In the genomic region with DNA sequence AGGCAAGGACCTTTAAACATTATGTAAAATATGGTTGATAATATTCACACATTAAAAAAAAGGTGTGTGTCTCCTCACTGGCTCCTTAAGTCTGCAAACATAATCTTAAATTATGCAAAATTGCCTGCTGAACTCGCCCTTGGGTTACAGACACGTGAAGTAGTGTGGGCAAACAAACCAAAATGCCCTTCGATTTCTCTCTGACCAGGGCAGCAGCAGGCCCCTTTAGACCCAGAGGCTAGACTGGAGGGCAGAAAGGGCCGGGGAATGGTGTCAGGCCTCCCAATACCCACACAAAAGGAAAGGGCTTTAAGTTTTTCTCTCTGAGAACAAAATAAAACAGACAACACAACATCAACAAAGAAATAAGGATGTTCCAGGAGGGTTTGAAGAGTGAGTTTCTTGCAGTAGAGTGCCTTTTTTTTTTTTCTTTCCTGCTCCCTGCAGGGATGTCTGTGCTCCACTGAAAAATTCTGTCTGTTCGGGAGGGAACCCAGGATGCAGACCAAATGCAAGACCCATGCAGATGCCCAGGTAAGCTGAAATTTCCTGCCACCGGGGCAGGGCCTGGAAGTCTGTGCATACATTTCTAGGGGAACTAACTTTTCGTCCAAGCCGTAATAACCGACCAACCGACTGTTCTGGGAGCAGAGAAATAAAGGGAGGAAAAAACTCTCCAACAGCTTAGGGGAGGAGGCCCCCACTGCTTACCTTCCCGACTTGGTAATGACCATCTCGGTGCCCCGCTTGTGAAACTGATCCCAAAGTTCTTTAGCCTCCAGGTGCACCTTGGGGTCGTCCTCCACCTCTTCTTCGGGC, we compare ENCODE assay signal across 1 cellular context.
A peak's percentile ranks its signal among the peaks of the same experiment; 100 is the strongest.
TF ChIP-seq lines count a peak whose summit lies in the region.

No MANE protein-coding gene starts in this region.

TF ChIP-seq in HepG2, 621 proteins besides CTCF, POLR2A, EP300 and RAD21 (continued from another document and continues in another):
- TF ChIP-seq, protein P1, sequence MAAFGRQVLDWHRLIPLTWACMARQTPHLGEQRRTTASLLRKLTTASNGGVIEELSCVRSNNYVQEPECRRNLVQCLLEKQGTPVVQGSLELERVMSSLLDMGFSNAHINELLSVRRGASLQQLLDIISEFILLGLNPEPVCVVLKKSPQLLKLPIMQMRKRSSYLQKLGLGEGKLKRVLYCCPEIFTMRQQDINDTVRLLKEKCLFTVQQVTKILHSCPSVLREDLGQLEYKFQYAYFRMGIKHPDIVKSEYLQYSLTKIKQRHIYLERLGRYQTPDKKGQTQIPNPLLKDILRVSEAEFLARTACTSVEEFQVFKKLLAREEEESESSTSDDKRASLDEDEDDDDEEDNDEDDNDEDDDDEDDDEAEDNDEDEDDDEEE (CRISPR knock-in tag; IDR thresholded peaks at IDR 0.05), result no peak
- TF ChIP-seq, protein P2, sequence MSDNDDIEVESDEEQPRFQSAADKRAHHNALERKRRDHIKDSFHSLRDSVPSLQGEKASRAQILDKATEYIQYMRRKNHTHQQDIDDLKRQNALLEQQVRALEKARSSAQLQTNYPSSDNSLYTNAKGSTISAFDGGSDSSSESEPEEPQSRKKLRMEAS (IDR thresholded peaks at IDR 0.05), result no peak
- TF ChIP-seq, protein P3, sequence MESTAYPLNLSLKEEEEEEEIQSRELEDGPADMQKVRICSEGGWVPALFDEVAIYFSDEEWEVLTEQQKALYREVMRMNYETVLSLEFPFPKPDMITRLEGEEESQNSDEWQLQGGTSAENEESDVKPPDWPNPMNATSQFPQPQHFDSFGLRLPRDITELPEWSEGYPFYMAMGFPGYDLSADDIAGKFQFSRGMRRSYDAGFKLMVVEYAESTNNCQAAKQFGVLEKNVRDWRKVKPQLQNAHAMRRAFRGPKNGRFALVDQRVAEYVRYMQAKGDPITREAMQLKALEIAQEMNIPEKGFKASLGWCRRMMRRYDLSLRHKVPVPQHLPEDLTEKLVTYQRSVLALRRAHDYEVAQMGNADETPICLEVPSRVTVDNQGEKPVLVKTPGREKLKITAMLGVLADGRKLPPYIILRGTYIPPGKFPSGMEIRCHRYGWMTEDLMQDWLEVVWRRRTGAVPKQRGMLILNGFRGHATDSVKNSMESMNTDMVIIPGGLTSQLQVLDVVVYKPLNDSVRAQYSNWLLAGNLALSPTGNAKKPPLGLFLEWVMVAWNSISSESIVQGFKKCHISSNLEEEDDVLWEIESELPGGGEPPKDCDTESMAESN (CRISPR knock-in tag; conservative IDR thresholded peaks at IDR 0.05), result 0 out of 2 replicates have a peak, but pooled peaks have one; percentile 12
- TF ChIP-seq ZIK1 (CRISPR knock-in tag; IDR thresholded peaks at IDR 0.05; ENCODE audit: borderline replicate concordance, low read depth), result no peak
- no peak for TF ChIP-seq PCBP1 (IDR thresholded peaks at IDR 0.05; ENCODE audit: borderline replicate concordance, low read depth, low read length)
- TF ChIP-seq ZSCAN12 (CRISPR knock-in tag; IDR thresholded peaks at IDR 0.05), result no peak
- TF ChIP-seq ZNF549 (CRISPR knock-in tag; IDR thresholded peaks at IDR 0.05), result no peak
- TF ChIP-seq, protein P4, sequence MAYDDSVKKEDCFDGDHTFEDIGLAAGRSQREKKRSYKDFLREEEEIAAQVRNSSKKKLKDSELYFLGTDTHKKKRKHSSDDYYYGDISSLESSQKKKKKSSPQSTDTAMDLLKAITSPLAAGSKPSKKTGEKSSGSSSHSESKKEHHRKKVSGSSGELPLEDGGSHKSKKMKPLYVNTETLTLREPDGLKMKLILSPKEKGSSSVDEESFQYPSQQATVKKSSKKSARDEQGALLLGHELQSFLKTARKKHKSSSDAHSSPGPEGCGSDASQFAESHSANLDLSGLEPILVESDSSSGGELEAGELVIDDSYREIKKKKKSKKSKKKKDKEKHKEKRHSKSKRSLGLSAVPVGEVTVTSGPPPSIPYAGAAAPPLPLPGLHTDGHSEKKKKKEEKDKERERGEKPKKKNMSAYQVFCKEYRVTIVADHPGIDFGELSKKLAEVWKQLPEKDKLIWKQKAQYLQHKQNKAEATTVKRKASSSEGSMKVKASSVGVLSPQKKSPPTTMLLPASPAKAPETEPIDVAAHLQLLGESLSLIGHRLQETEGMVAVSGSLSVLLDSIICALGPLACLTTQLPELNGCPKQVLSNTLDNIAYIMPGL (CRISPR knock-in tag; IDR thresholded peaks at IDR 0.05; ENCODE audit: borderline replicate concordance in 1 of 2, low read depth in 1 of 2), result no peak
- no peak for TF ChIP-seq ZNF33A (CRISPR knock-in tag; IDR thresholded peaks at IDR 0.05; ENCODE audit: borderline replicate concordance)
- TF ChIP-seq, protein P5, sequence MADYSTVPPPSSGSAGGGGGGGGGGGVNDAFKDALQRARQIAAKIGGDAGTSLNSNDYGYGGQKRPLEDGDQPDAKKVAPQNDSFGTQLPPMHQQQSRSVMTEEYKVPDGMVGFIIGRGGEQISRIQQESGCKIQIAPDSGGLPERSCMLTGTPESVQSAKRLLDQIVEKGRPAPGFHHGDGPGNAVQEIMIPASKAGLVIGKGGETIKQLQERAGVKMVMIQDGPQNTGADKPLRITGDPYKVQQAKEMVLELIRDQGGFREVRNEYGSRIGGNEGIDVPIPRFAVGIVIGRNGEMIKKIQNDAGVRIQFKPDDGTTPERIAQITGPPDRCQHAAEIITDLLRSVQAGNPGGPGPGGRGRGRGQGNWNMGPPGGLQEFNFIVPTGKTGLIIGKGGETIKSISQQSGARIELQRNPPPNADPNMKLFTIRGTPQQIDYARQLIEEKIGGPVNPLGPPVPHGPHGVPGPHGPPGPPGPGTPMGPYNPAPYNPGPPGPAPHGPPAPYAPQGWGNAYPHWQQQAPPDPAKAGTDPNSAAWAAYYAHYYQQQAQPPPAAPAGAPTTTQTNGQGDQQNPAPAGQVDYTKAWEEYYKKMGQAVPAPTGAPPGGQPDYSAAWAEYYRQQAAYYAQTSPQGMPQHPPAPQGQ (CRISPR knock-in tag; IDR thresholded peaks at IDR 0.05; ENCODE audit: borderline replicate concordance), result no peak
- no peak for TF ChIP-seq ZNF30 (CRISPR knock-in tag; IDR thresholded peaks at IDR 0.05)
- no peak for TF ChIP-seq AKAP8 (CRISPR knock-in tag; IDR thresholded peaks at IDR 0.05)
- TF ChIP-seq, protein P6, sequence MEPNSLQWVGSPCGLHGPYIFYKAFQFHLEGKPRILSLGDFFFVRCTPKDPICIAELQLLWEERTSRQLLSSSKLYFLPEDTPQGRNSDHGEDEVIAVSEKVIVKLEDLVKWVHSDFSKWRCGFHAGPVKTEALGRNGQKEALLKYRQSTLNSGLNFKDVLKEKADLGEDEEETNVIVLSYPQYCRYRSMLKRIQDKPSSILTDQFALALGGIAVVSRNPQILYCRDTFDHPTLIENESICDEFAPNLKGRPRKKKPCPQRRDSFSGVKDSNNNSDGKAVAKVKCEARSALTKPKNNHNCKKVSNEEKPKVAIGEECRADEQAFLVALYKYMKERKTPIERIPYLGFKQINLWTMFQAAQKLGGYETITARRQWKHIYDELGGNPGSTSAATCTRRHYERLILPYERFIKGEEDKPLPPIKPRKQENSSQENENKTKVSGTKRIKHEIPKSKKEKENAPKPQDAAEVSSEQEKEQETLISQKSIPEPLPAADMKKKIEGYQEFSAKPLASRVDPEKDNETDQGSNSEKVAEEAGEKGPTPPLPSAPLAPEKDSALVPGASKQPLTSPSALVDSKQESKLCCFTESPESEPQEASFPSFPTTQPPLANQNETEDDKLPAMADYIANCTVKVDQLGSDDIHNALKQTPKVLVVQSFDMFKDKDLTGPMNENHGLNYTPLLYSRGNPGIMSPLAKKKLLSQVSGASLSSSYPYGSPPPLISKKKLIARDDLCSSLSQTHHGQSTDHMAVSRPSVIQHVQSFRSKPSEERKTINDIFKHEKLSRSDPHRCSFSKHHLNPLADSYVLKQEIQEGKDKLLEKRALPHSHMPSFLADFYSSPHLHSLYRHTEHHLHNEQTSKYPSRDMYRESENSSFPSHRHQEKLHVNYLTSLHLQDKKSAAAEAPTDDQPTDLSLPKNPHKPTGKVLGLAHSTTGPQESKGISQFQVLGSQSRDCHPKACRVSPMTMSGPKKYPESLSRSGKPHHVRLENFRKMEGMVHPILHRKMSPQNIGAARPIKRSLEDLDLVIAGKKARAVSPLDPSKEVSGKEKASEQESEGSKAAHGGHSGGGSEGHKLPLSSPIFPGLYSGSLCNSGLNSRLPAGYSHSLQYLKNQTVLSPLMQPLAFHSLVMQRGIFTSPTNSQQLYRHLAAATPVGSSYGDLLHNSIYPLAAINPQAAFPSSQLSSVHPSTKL (CRISPR knock-in tag; IDR thresholded peaks at IDR 0.05), result no peak
- no peak for TF ChIP-seq NR2F1 (CRISPR knock-in tag; IDR thresholded peaks at IDR 0.05)
- TF ChIP-seq, protein P7, sequence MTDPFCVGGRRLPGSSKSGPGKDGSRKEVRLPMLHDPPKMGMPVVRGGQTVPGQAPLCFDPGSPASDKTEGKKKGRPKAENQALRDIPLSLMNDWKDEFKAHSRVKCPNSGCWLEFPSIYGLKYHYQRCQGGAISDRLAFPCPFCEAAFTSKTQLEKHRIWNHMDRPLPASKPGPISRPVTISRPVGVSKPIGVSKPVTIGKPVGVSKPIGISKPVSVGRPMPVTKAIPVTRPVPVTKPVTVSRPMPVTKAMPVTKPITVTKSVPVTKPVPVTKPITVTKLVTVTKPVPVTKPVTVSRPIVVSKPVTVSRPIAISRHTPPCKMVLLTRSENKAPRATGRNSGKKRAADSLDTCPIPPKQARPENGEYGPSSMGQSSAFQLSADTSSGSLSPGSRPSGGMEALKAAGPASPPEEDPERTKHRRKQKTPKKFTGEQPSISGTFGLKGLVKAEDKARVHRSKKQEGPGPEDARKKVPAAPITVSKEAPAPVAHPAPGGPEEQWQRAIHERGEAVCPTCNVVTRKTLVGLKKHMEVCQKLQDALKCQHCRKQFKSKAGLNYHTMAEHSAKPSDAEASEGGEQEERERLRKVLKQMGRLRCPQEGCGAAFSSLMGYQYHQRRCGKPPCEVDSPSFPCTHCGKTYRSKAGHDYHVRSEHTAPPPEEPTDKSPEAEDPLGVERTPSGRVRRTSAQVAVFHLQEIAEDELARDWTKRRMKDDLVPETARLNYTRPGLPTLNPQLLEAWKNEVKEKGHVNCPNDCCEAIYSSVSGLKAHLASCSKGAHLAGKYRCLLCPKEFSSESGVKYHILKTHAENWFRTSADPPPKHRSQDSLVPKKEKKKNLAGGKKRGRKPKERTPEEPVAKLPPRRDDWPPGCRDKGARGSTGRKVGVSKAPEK (CRISPR knock-in tag; IDR thresholded peaks at IDR 0.05; ENCODE audit: borderline replicate concordance), result no peak
- TF ChIP-seq MYC (CRISPR knock-in tag; IDR thresholded peaks at IDR 0.05; ENCODE audit: borderline replicate concordance), result no peak
- no peak for TF ChIP-seq ZNF678 (CRISPR knock-in tag; IDR thresholded peaks at IDR 0.05)
- no peak for TF ChIP-seq ZNF768 (CRISPR knock-in tag; IDR thresholded peaks at IDR 0.05)
- TF ChIP-seq, protein P8, sequence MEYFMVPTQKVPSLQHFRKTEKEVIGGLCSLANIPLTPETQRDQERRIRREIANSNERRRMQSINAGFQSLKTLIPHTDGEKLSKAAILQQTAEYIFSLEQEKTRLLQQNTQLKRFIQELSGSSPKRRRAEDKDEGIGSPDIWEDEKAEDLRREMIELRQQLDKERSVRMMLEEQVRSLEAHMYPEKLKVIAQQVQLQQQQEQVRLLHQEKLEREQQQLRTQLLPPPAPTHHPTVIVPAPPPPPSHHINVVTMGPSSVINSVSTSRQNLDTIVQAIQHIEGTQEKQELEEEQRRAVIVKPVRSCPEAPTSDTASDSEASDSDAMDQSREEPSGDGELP (IDR thresholded peaks at IDR 0.05; ENCODE audit: borderline replicate concordance, low read depth), result no peak
- no peak for TF ChIP-seq CEBPG (CRISPR knock-in tag; IDR thresholded peaks at IDR 0.05)
- no peak for TF ChIP-seq STAT5B (CRISPR knock-in tag; IDR thresholded peaks at IDR 0.05)
- TF ChIP-seq BHLHE40 (IDR thresholded peaks at IDR 0.05; ENCODE audit: low read length), result 0 out of 2 replicates have a peak, but pooled peaks have one; percentile 25
- TF ChIP-seq HDAC1 (CRISPR knock-in tag; IDR thresholded peaks at IDR 0.05), result 0 out of 2 replicates have a peak, but pooled peaks have one; percentile 15
- no peak for TF ChIP-seq ZNF891 (CRISPR knock-in tag; IDR thresholded peaks at IDR 0.05)
- TF ChIP-seq, protein P9, sequence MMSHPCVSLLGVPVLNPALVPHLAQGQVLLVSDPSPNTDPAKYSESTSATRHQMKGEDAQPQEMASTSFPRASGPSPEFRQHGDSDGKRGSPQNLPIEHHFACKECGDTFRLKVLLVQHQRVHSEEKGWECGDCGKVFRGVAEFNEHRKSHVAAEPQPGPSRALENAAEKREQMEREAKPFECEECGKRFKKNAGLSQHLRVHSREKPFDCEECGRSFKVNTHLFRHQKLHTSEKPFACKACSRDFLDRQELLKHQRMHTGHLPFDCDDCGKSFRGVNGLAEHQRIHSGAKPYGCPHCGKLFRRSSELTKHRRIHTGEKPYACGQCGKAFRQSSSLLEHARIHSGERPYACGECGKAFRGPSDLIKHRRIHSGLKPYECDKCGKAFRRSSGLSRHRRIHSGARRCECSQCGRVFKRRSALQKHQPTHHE (CRISPR knock-in tag; IDR thresholded peaks at IDR 0.05; ENCODE audit: borderline replicate concordance), result no peak
- TF ChIP-seq ZNF570 (CRISPR knock-in tag; IDR thresholded peaks at IDR 0.05; ENCODE audit: borderline replicate concordance), result no peak
- TF ChIP-seq ZNF550 (CRISPR knock-in tag; IDR thresholded peaks at IDR 0.05; ENCODE audit: borderline replicate concordance), result no peak
- TF ChIP-seq, protein P10, sequence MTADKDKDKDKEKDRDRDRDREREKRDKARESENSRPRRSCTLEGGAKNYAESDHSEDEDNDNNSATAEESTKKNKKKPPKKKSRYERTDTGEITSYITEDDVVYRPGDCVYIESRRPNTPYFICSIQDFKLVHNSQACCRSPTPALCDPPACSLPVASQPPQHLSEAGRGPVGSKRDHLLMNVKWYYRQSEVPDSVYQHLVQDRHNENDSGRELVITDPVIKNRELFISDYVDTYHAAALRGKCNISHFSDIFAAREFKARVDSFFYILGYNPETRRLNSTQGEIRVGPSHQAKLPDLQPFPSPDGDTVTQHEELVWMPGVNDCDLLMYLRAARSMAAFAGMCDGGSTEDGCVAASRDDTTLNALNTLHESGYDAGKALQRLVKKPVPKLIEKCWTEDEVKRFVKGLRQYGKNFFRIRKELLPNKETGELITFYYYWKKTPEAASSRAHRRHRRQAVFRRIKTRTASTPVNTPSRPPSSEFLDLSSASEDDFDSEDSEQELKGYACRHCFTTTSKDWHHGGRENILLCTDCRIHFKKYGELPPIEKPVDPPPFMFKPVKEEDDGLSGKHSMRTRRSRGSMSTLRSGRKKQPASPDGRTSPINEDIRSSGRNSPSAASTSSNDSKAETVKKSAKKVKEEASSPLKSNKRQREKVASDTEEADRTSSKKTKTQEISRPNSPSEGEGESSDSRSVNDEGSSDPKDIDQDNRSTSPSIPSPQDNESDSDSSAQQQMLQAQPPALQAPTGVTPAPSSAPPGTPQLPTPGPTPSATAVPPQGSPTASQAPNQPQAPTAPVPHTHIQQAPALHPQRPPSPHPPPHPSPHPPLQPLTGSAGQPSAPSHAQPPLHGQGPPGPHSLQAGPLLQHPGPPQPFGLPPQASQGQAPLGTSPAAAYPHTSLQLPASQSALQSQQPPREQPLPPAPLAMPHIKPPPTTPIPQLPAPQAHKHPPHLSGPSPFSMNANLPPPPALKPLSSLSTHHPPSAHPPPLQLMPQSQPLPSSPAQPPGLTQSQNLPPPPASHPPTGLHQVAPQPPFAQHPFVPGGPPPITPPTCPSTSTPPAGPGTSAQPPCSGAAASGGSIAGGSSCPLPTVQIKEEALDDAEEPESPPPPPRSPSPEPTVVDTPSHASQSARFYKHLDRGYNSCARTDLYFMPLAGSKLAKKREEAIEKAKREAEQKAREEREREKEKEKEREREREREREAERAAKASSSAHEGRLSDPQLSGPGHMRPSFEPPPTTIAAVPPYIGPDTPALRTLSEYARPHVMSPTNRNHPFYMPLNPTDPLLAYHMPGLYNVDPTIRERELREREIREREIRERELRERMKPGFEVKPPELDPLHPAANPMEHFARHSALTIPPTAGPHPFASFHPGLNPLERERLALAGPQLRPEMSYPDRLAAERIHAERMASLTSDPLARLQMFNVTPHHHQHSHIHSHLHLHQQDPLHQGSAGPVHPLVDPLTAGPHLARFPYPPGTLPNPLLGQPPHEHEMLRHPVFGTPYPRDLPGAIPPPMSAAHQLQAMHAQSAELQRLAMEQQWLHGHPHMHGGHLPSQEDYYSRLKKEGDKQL (CRISPR knock-in tag; IDR thresholded peaks at IDR 0.05; ENCODE audit: low read depth), result no peak
- no peak for TF ChIP-seq ELF3 (CRISPR knock-in tag; IDR thresholded peaks at IDR 0.05)
- TF ChIP-seq SMAD3 (CRISPR knock-in tag; IDR thresholded peaks at IDR 0.05), result no peak
